Comparison of ENCODE assay signal across 14 cellular contexts in genomic region chr17:77049440-77049839, GRCh38.
DNase-seq lines count a peak whose midpoint lies in the region; ATAC-seq and TF ChIP-seq lines count a peak whose summit lies in the region.
"Had no signal": no experiment of that assay in that cellular context is flagged by ENCODE, and none has a peak within 500 bp of the region (broad histone marks: within the 10 kb centered on the region; RNA-seq: fewer than 3 reads in every experiment).

No MANE protein-coding gene starts in this region.

- no peak overlapping the region for H2AFZ ChIP-seq in MM.1S (ENCODE audit: low read length)

- no peak overlapping the region for H3K27ac ChIP-seq in MM.1S (ENCODE audit: low read length)
- H3K27ac ChIP-seq: epithelial cell of prostate, ovary, vagina had no signal

- no peak for ATAC-seq in natural killer cell treated with Interleukin-12 subunit alpha and Interleukin-12 subunit beta and Interleukin-15 and Interleukin-18, amount 100 ng/mL, for 72 hours
- no peak for ATAC-seq in natural killer cell
- no peak for ATAC-seq in HG02970 (IDR thresholded peaks at IDR 0.05; ENCODE audit: low FRiP score, unreplicated experiment)

- H3K27me3 ChIP-seq in MM.1S (replicated peaks; ENCODE audit: insufficient read depth, low read length), result peaks cover 12% of the 10 kb centered on the region; the same call in 1 of the 2 replicates
- H3K27me3 ChIP-seq: ovary, vagina had no signal

- TF ChIP-seq CTCF in natural killer cell (IDR thresholded peaks at IDR 0.05) (no peak), MM.1S (IDR thresholded peaks at IDR 0.05; ENCODE audit: low read length) (no peak)

- no peaks in the 10 kb centered on the region for H3K9me2 ChIP-seq in MM.1S (replicated peaks; ENCODE audit: insufficient read depth, low read length)

- H3K79me2 ChIP-seq in MM.1S (ENCODE audit: low read length), result no peaks in the 10 kb centered on the region

- peaks cover 0 to 3% of the 10 kb centered on the region in 2 donors for H3K27me3 Mint-ChIP-seq in natural killer cell treated with Interleukin-12 subunit alpha and Interleukin-12 subunit beta and Interleukin-15 and Interleukin-18, amount 100 ng/mL, for 72 hours
- H3K27me3 Mint-ChIP-seq in natural killer cell (ENCODE audit: low read depth in 2 of 2), result peaks cover 0 to 2% of the 10 kb centered on the region in 2 donors
- H3K27me3 Mint-ChIP-seq: activated naive CD4-positive, alpha-beta T cell treated with anti-CD3 and anti-CD28 coated beads, Interleukin-2, amount 50 U/mL, for 24 hours had no signal

- H3K9me3 Mint-ChIP-seq in natural killer cell treated with Interleukin-12 subunit alpha and Interleukin-12 subunit beta and Interleukin-15 and Interleukin-18, amount 100 ng/mL, for 72 hours, result no peaks in the 10 kb centered on the region
- H3K9me3 Mint-ChIP-seq in natural killer cell, result no peaks in the 10 kb centered on the region
- H3K9me3 Mint-ChIP-seq: activated naive CD4-positive, alpha-beta T cell treated with anti-CD3 and anti-CD28 coated beads, Interleukin-2, amount 50 U/mL, for 24 hours; central memory CD8-positive, alpha-beta T cell had no signal

- no peaks in the 10 kb centered on the region for H3K4me1 ChIP-seq in MM.1S (ENCODE audit: low read length)
- H3K4me1 ChIP-seq: vagina had no signal

- no peaks in the 10 kb centered on the region for H4K20me1 ChIP-seq in MM.1S (ENCODE audit: insufficient read depth, low read length)

- no peak overlapping the region for H3K27ac Mint-ChIP-seq in natural killer cell treated with Interleukin-12 subunit alpha and Interleukin-12 subunit beta and Interleukin-15 and Interleukin-18, amount 100 ng/mL, for 72 hours
- no peak overlapping the region for H3K27ac Mint-ChIP-seq in natural killer cell
- H3K27ac Mint-ChIP-seq: activated naive CD4-positive, alpha-beta T cell treated with anti-CD3 and anti-CD28 coated beads, Interleukin-2, amount 50 U/mL, for 24 hours had no signal

- no peak overlapping the region for H3K4me2 ChIP-seq in MM.1S (ENCODE audit: low read depth, low read length)

- H3K36me3 Mint-ChIP-seq in natural killer cell treated with Interleukin-12 subunit alpha and Interleukin-12 subunit beta and Interleukin-15 and Interleukin-18, amount 100 ng/mL, for 72 hours, result no peaks in the 10 kb centered on the region
- H3K36me3 Mint-ChIP-seq in natural killer cell, result no peaks in the 10 kb centered on the region
- H3K36me3 Mint-ChIP-seq: activated naive CD4-positive, alpha-beta T cell treated with anti-CD3 and anti-CD28 coated beads, Interleukin-2, amount 50 U/mL, for 24 hours had no signal

- H3F3A ChIP-seq in MM.1S (ENCODE audit: insufficient read depth, low read length), result no peaks in the 10 kb centered on the region

- H3K4me3 ChIP-seq in MM.1S (ENCODE audit: low read length), result no peak overlapping the region
- H3K4me3 ChIP-seq: ovary, vagina had no signal

- H3K9me3 ChIP-seq in MM.1S (replicated peaks; ENCODE audit: insufficient read depth, low read length), result no peaks in the 10 kb centered on the region
- H3K9me3 ChIP-seq: ovary, vagina had no signal

- no peaks in the 10 kb centered on the region for H3K36me3 ChIP-seq in MM.1S (replicated peaks; ENCODE audit: insufficient read depth, low read length)
- H3K36me3 ChIP-seq: ovary, vagina had no signal

- DNase-seq in natural killer cell treated with Interleukin-12 subunit alpha and Interleukin-12 subunit beta and Interleukin-15 and Interleukin-18, amount 100 ng/mL, for 72 hours (ENCODE audit: low spot score), result peak; percentile 51
- DNase-seq in natural killer cell (no peak), NCI-H2107 treated with DMSO at 0.1 percent for 48 hours (lab: John Stamatoyannopoulos, UW; ENCODE audit: unreplicated experiment) (peak; percentile 78), SHP77 (lab: John Stamatoyannopoulos, UW) (peak; percentile 58 to 66), stromal cell of bone marrow (ENCODE audit: low read depth) (peak; percentile 8), MM.1S (no peak)
- no peak for DNase-seq in activated CD8-positive, alpha-beta memory T cell treated with anti-CD3 and anti-CD28 coated beads, Interleukin-2, amount 50 U/mL, for 48 hours
- DNase-seq: mesenchymal stem cell, ovary had no signal

- H3K9ac ChIP-seq in MM.1S (ENCODE audit: low read length), result no peak overlapping the region

- intact Hi-C loops in natural killer cell (cut with micrococcal nuclease), result no loop called here

- H3K4me1 Mint-ChIP-seq in natural killer cell treated with Interleukin-12 subunit alpha and Interleukin-12 subunit beta and Interleukin-15 and Interleukin-18, amount 100 ng/mL, for 72 hours (ENCODE audit: low read depth in 2 of 2), result no peaks in the 10 kb centered on the region
- no peaks in the 10 kb centered on the region for H3K4me1 Mint-ChIP-seq in natural killer cell
- H3K4me1 Mint-ChIP-seq: activated naive CD4-positive, alpha-beta T cell treated with anti-CD3 and anti-CD28 coated beads, Interleukin-2, amount 50 U/mL, for 24 hours; central memory CD8-positive, alpha-beta T cell had no signal

- H3K4me3 Mint-ChIP-seq in natural killer cell treated with Interleukin-12 subunit alpha and Interleukin-12 subunit beta and Interleukin-15 and Interleukin-18, amount 100 ng/mL, for 72 hours, result no peak overlapping the region
- H3K4me3 Mint-ChIP-seq in natural killer cell, result no peak overlapping the region
- H3K4me3 Mint-ChIP-seq: activated naive CD4-positive, alpha-beta T cell treated with anti-CD3 and anti-CD28 coated beads, Interleukin-2, amount 50 U/mL, for 24 hours; central memory CD8-positive, alpha-beta T cell had no signal

Comparison
In these comparisons a context has a peak if more than half of its experiments do, and no peak if none do; other contexts are left out.
1. DNase-seq: peak in natural killer cell treated with Interleukin-12 subunit alpha and Interleukin-12 subunit beta and Interleukin-15 and Interleukin-18, amount 100 ng/mL, for 72 hours (single experiment), NCI-H2107 treated with DMSO at 0.1 percent for 48 hours (single experiment), SHP77 (2 of 2) and stromal cell of bone marrow (single experiment); none in natural killer cell (single experiment), activated CD8-positive, alpha-beta memory T cell treated with anti-CD3 and anti-CD28 coated beads, Interleukin-2, amount 50 U/mL, for 48 hours (single experiment) and MM.1S (single experiment).